13 cellular contexts compared by ENCODE assay signal in genomic region chr4:87500107-87500462, GRCh38. TPM values are rescaled to one million over a fixed set of nuclear protein-coding genes. Genes with fewer than 3 reads are reported as not detected.
DNase-seq lines count a peak whose midpoint lies in the region; ATAC-seq and TF ChIP-seq lines count a peak whose summit lies in the region.
"Had no signal": no experiment of that assay in that cellular context is flagged by ENCODE, and none has a peak within 500 bp of the region (broad histone marks: within the 10 kb centered on the region; RNA-seq: fewer than 3 reads in every experiment).

No MANE protein-coding gene starts in this region.

- 59 to 79% methylated on average over 4 of the region's 4 CpGs for WGBS in sigmoid colon, 2 donors

- peaks cover 15% of the 10 kb centered on the region for H3K4me1 Mint-ChIP-seq in T-helper 2 cell treated with Interferon-gamma antibody and Interleukin-4, amounts not matched to agents 5 μg/mL and 100 μg/mL, for 36 hours (ENCODE audit: low read depth)

- no peaks in the 10 kb centered on the region for H3K27me3 Mint-ChIP-seq in T-helper 2 cell treated with Interferon-gamma antibody and Interleukin-4, amounts not matched to agents 5 μg/mL and 100 μg/mL, for 36 hours (ENCODE audit: low read depth)

- no peak for TF ChIP-seq EP300 in sigmoid colon (IDR thresholded peaks at IDR 0.05)

- peaks cover 0 to 64% (median 52%) of the 10 kb centered on the region in 4 donors for H3K4me1 ChIP-seq in sigmoid colon

- H3K27ac Mint-ChIP-seq in T-helper 2 cell treated with Interferon-gamma antibody and Interleukin-4, amounts not matched to agents 5 μg/mL and 100 μg/mL, for 36 hours, result no peak overlapping the region

- no peaks in the 10 kb centered on the region for H3K27me3 ChIP-seq in sigmoid colon

- H3K27ac ChIP-seq in sigmoid colon, result peak overlapping the region; percentile 58 to 78 (median 72)
- H3K27ac ChIP-seq: 22Rv1 had no signal

- no peaks in the 10 kb centered on the region for H3K36me3 Mint-ChIP-seq in T-helper 2 cell treated with Interferon-gamma antibody and Interleukin-4, amounts not matched to agents 5 μg/mL and 100 μg/mL, for 36 hours (ENCODE audit: low read depth)

- DNase-seq in T-helper 2 cell treated with Interferon-gamma antibody and Interleukin-4, amounts not matched to agents 5 μg/mL and 100 μg/mL, for 36 hours (ENCODE audit: low spot score), result no peak
- DNase-seq in T-helper 2 cell (no peak), sigmoid colon (no peak), foreskin melanocyte (no peak), posterior cingulate gyrus (no peak)
- DNase-seq in stimulated activated CD4-positive, alpha-beta T cell treated with anti-CD3 and anti-CD28 coated beads, Interleukin-4, amount 100 ng/mL, for 24 hours, result no peak
- DNase-seq: NCI-H1048 had no signal

- no peak for TF ChIP-seq CTCF in sigmoid colon (IDR thresholded peaks at IDR 0.05)

- H3K4me3 Mint-ChIP-seq in T-helper 2 cell treated with Interferon-gamma antibody and Interleukin-4, amounts not matched to agents 5 μg/mL and 100 μg/mL, for 36 hours, result peak overlapping the region; percentile 45

- intact Hi-C loops in sigmoid colon (cut with DNase I), result no loop called here
- intact Hi-C loops in posterior cingulate gyrus (cut with DNase I), result no loop called here

- H3K9me3 ChIP-seq in sigmoid colon, result no peaks in the 10 kb centered on the region

- ATAC-seq in GM21619 (IDR thresholded peaks at IDR 0.05; ENCODE audit: unreplicated experiment) (peak; percentile 33), HG03175 (IDR thresholded peaks at IDR 0.05; ENCODE audit: unreplicated experiment) (peak; percentile 35)

- H3K36me3 ChIP-seq in sigmoid colon, result peaks cover 6 to 31% (median 12%) of the 10 kb centered on the region in 4 donors

- H3K9me3 Mint-ChIP-seq in T-helper 2 cell treated with Interferon-gamma antibody and Interleukin-4, amounts not matched to agents 5 μg/mL and 100 μg/mL, for 36 hours, result no peaks in the 10 kb centered on the region

- TF ChIP-seq POLR2A in sigmoid colon (IDR thresholded peaks at IDR 0.05), result no peak

- H3K4me3 ChIP-seq in sigmoid colon, result no peak overlapping the region

RNA-seq across cellular contexts. Expression of gene SPARCL1, which starts 29.1 kb away (rescaled TPM):
- total RNA-seq in sigmoid colon, result 1,000 to 10,000 TPM; 1,005 to 1,386 (median 1,166) TPM
- 100 to 1,000 TPM in 1 of 3 donors, 10 to 100 TPM in 2; 10.4 to 145 (median 28.8) TPM for polyA plus RNA-seq in sigmoid colon
- total RNA-seq: epithelial cell of proximal tubule, G401, kidney epithelial cell had no signal
